Comparison of ENCODE assay signal across 27 cellular contexts in genomic region chr13:32964987-32965386, GRCh38. TPM values are rescaled to one million over a fixed set of nuclear protein-coding genes. Genes with fewer than 3 reads are reported as not detected.
"Had no signal": no experiment of that assay in that cellular context is flagged by ENCODE, and none has a peak within 500 bp of the region (broad histone marks: within the 10 kb centered on the region; RNA-seq: fewer than 3 reads in every experiment).

No MANE protein-coding gene starts in this region.

- DNase-seq: colonic mucosa; cortex of kidney; effector CD8-positive, alpha-beta T cell; effector memory CD8-positive, alpha-beta T cell; endodermal cell; foreskin melanocyte; gastrocnemius medialis; glutamatergic neuron; head of caudate nucleus; heart right ventricle; hippocampal formation; left cardiac atrium; left lung; left ventricle myocardium superior; lower lobe of right lung; mesenchymal stem cell; mucosa of descending colon; naive B cell had no signal

- H3K27me3 ChIP-seq: colonic mucosa, esophagus muscularis mucosa, gastrocnemius medialis, heart right ventricle, left lung had no signal

- H3K4me1 Mint-ChIP-seq: naive B cell had no signal

- H3K4me3 ChIP-seq: colonic mucosa, esophagus muscularis mucosa, gastrocnemius medialis, heart right ventricle, left lung, lower lobe of right lung, mucosa of descending colon had no signal

- FAIRE-seq: endometrium, endothelial cell of umbilical vein, islet of Langerhans, keratinocyte had no signal

- H3K4me1 ChIP-seq: colonic mucosa, lower lobe of right lung had no signal

- H3K9me3 Mint-ChIP-seq: dendritic cell treated with granulocyte-macrophage colony-stimulating factor and Interleukin-4, amounts not matched to agents 40 ng/mL and 50 ng/mL, for 4 days; effector memory CD8-positive, alpha-beta T cell; endodermal cell; mesothelial cell of epicardium had no signal

- H3K27me3 Mint-ChIP-seq: dendritic cell treated with granulocyte-macrophage colony-stimulating factor and Interleukin-4, amounts not matched to agents 40 ng/mL and 50 ng/mL, for 4 days; naive B cell had no signal

- H3K27ac ChIP-seq: colonic mucosa, esophagus muscularis mucosa, gastrocnemius medialis, heart right ventricle, left lung, lower lobe of right lung had no signal

- H3K4me3 Mint-ChIP-seq: dendritic cell treated with granulocyte-macrophage colony-stimulating factor and Interleukin-4, amounts not matched to agents 40 ng/mL and 50 ng/mL, for 4 days; effector memory CD8-positive, alpha-beta T cell; endodermal cell; mesothelial cell of epicardium; naive B cell had no signal

- H3K9me3 ChIP-seq: colonic mucosa, esophagus muscularis mucosa, gastrocnemius medialis, heart right ventricle, left lung, lower lobe of right lung, mucosa of descending colon had no signal

- H3K36me3 Mint-ChIP-seq: mesothelial cell of epicardium, naive B cell had no signal

- H3K36me3 ChIP-seq: colonic mucosa, esophagus muscularis mucosa, gastrocnemius medialis, heart right ventricle, left lung, lower lobe of right lung had no signal

- H3K27ac Mint-ChIP-seq: dendritic cell treated with granulocyte-macrophage colony-stimulating factor and Interleukin-4, amounts not matched to agents 40 ng/mL and 50 ng/mL, for 4 days; effector memory CD8-positive, alpha-beta T cell; endodermal cell; mesothelial cell of epicardium; naive B cell had no signal

- ATAC-seq: effector memory CD8-positive, alpha-beta T cell; gastrocnemius medialis; heart right ventricle; left cardiac atrium; left lung; left ventricle myocardium superior; lower lobe of right lung; mucosa of descending colon had no signal

RNA-seq across cellular contexts. Expression of gene KL, which starts 51.2 kb away (rescaled TPM):
- total RNA-seq: myocyte had no signal
- polyA plus RNA-seq: fibroblast of lung, keratinocyte had no signal
